ENCODE assay signal across 24 cellular contexts in the genomic region with DNA sequence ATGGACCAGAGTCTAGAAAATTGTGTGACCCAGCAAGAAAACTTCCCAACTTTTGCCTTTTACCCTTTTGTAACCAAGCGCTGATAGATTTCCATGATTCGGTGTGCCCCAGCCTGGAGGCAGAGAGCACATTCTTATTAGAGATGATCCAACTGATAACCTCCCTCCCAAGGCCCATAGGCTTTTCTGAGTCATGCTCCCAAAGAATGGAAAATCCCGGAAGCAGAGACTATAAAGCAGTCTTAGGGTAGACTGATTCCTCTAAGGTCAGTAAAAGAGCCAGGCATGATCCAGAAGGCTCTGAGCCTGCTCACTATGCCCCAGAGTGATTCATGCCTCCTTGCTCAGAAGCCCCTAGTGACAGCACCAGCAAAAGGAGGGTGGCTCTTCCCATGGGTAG. TPM values are rescaled to one million over a fixed set of nuclear protein-coding genes. Genes with fewer than 3 reads are reported as not detected.
DNase-seq lines count a peak whose midpoint lies in the region; FAIRE-seq and TF ChIP-seq lines count a peak whose summit lies in the region.
"Had no signal": no experiment of that assay in that cellular context is flagged by ENCODE, and none has a peak within 500 bp of the region (broad histone marks: within the 10 kb centered on the region; RNA-seq: fewer than 3 reads in every experiment).

No MANE protein-coding gene starts in this region.

- H3K4me1 Mint-ChIP-seq in Caco-2 (ENCODE audit: low read depth, unreplicated experiment) = no peaks in the 10 kb centered on the region
- H3K4me1 Mint-ChIP-seq: activated T-helper 17 cell treated with anti-CD3 and anti-CD28 coated beads, Interleukin-2, amount 50 U/mL, for 72 hours; IgD-negative memory B cell had no signal

- H3K36me3 ChIP-seq in Caco-2 (ENCODE audit: control insufficient read depth, insufficient read depth, low read length) = no peaks in the 10 kb centered on the region
- H3K36me3 ChIP-seq: BE2C, prostate gland had no signal

- no peaks in the 10 kb centered on the region for H3K9me3 ChIP-seq in Caco-2
- H3K9me3 ChIP-seq: BE2C, prostate gland had no signal

- H3K4me3 ChIP-seq in fibroblast of villous mesenchyme (ENCODE audit: low read depth, low read length) (no peak overlapping the region), Caco-2 (ENCODE audit: low read depth, low read length) (no peak overlapping the region)
- H3K4me3 ChIP-seq: prostate gland had no signal

- intact Hi-C loops in Caco-2 (cut with micrococcal nuclease; ENCODE audit: unreplicated experiment) (no loop called here), head of caudate nucleus (cut with DNase I) (no loop called here)

- no peaks in the 10 kb centered on the region; the same call in none of the 2 replicates for H3K27me3 ChIP-seq in Caco-2 (replicated peaks; ENCODE audit: control insufficient read depth, insufficient read depth, low read length)
- H3K27me3 ChIP-seq: BE2C had no signal

- DNase-seq in HCEC 1CT (peak; percentile 59), SW480 (ENCODE audit: low spot score) (peak; percentile 20), fibroblast of villous mesenchyme (ENCODE audit: low read depth) (peak; percentile 86), urothelium cell line (ENCODE audit: low spot score) (peak; percentile 27), NCI-H1105 (lab: John Stamatoyannopoulos, UW) (no peak), Caco-2 (no peak), head of caudate nucleus (no peak)
- DNase-seq: activated CD8-positive, alpha-beta memory T cell treated with anti-CD3 and anti-CD28 coated beads, Interleukin-2, amount 10 ng/mL, durations not matched to agents 7 days and 5 days; BE2C; DMS 273 treated with DMSO at 0.1 percent for 48 hours; effector memory CD8-positive, alpha-beta T cell; left cardiac atrium; MV-4-11; NCI-H2081 treated with DMSO at 0.1 percent for 48 hours; NCI-H526; small intestine; stimulated activated CD8-positive, alpha-beta memory T cell treated with anti-CD3 and anti-CD28 coated beads, Interleukin-4, amount 100 ng/mL, for 48 hours; substantia nigra had no signal

- no peak for FAIRE-seq in urothelium cell line (lab: Jason Lieb, UNC)
- FAIRE-seq: H1, small intestine had no signal

- POLR2A ChIA-PET in Caco-2 (lab: Charles Lee) = no interaction called here

- no peaks in the 10 kb centered on the region for H3K36me3 Mint-ChIP-seq in Caco-2 (ENCODE audit: insufficient read depth, unreplicated experiment)
- H3K36me3 Mint-ChIP-seq: activated CD8-positive, alpha-beta memory T cell treated with anti-CD3 and anti-CD28 coated beads, Interleukin-2, amount 10 ng/mL, durations not matched to agents 7 days and 5 days; IgD-negative memory B cell had no signal

- no peak overlapping the region for H3K4me3 Mint-ChIP-seq in Caco-2 (ENCODE audit: unreplicated experiment)
- H3K4me3 Mint-ChIP-seq: activated CD8-positive, alpha-beta memory T cell treated with anti-CD3 and anti-CD28 coated beads, Interleukin-2, amount 10 ng/mL, durations not matched to agents 7 days and 5 days; activated T-helper 17 cell treated with anti-CD3 and anti-CD28 coated beads, Interleukin-2, amount 50 U/mL, for 72 hours; effector memory CD8-positive, alpha-beta T cell; IgD-negative memory B cell; neural crest cell had no signal

- no peak for TF ChIP-seq CTCF in fibroblast of villous mesenchyme (IDR thresholded peaks at IDR 0.05; ENCODE audit: insufficient read depth, low read depth, low read length)
- no peak for TF ChIP-seq CTCF in Caco-2 (IDR thresholded peaks at IDR 0.05; ENCODE audit: insufficient read depth in 1 of 2, low read depth in 1 of 2, low read length in 1 of 2, severe bottlenecking in 1 of 2, unreplicated experiment in 1 of 2)

- no TSS peak for BruUV-seq in Caco-2 (replicated peaks; lab: Mats Ljungman, UMichigan)

- CTCF ChIA-PET in Caco-2 (lab: Charles Lee) = no interaction called here

- no peak overlapping the region for H3K27ac Mint-ChIP-seq in Caco-2 (ENCODE audit: unreplicated experiment)
- H3K27ac Mint-ChIP-seq: activated CD8-positive, alpha-beta memory T cell treated with anti-CD3 and anti-CD28 coated beads, Interleukin-2, amount 10 ng/mL, durations not matched to agents 7 days and 5 days; activated T-helper 17 cell treated with anti-CD3 and anti-CD28 coated beads, Interleukin-2, amount 50 U/mL, for 72 hours; effector memory CD8-positive, alpha-beta T cell; IgD-negative memory B cell had no signal

- peaks cover 6% of the 10 kb centered on the region for H3K9me3 Mint-ChIP-seq in Caco-2 (ENCODE audit: unreplicated experiment)
- H3K9me3 Mint-ChIP-seq: activated T-helper 17 cell treated with anti-CD3 and anti-CD28 coated beads, Interleukin-2, amount 50 U/mL, for 72 hours; effector memory CD8-positive, alpha-beta T cell; IgD-negative memory B cell; neural crest cell had no signal

- H3K27me3 Mint-ChIP-seq in Caco-2 (ENCODE audit: insufficient read depth, unreplicated experiment) = peaks cover 9% of the 10 kb centered on the region

- H3K4me1 ChIP-seq in Caco-2 = peaks cover 4% of the 10 kb centered on the region; the same call in 1 of the 2 replicates
- H3K4me1 ChIP-seq: BE2C had no signal

RNA-seq across cellular contexts. Expression of gene CAMK1G, which starts 4.3 kb away (rescaled TPM):
- total RNA-seq in fibroblast of villous mesenchyme (2.6 and 9.1 TPM in 2 replicates), Caco-2 (2022) (not detected in 2 replicates)
- total RNA-seq: activated CD8-positive, alpha-beta memory T cell treated with anti-CD3 and anti-CD28 coated beads, Interleukin-2, amount 10 ng/mL, durations not matched to agents 7 days and 5 days; SK-MEL-5 had no signal

Comparison
In these comparisons a context has a peak if more than half of its experiments do, and no peak if none do; other contexts are left out.
1. DNase-seq: peak in HCEC 1CT (single experiment), SW480 (single experiment), fibroblast of villous mesenchyme (single experiment) and urothelium cell line (single experiment); none in NCI-H1105 (single experiment), Caco-2 (0 of 2) and head of caudate nucleus (0 of 42).